Comparison of ENCODE assay signal across 8 cellular contexts in genomic region chr6:75747985-75748742, GRCh38. TPM values are rescaled to one million over a fixed set of nuclear protein-coding genes. Genes with fewer than 3 reads are reported as not detected.
DNase-seq lines count a peak whose midpoint lies in the region; ATAC-seq and TF ChIP-seq lines count a peak whose summit lies in the region.

No MANE protein-coding gene starts in this region.

- H3K9me2 ChIP-seq in DOHH2 (replicated peaks; ENCODE audit: control insufficient read depth, low read length) = no peaks in the 10 kb centered on the region

- peaks cover 2% of the 10 kb centered on the region for H3K36me3 Mint-ChIP-seq in activated naive CD8-positive, alpha-beta T cell treated with anti-CD3 and anti-CD28 coated beads, Interleukin-2, amount 50 U/mL, for 24 hours (ENCODE audit: low read depth)

- peak overlapping the region; percentile 86 for H3K27ac ChIP-seq in DOHH2 (ENCODE audit: low read depth, low read length)
- peak overlapping the region; percentile 84 for H3K27ac ChIP-seq in suprapubic skin

- peaks cover 4% of the 10 kb centered on the region; the same call in 1 of the 2 replicates for H3K79me2 ChIP-seq in DOHH2 (ENCODE audit: control insufficient read depth, low read length)

- H3K36me3 ChIP-seq in DOHH2 (ENCODE audit: control insufficient read depth, low read length) (no peaks in the 10 kb centered on the region), suprapubic skin (no peaks in the 10 kb centered on the region)

- DNase-seq in activated naive CD8-positive, alpha-beta T cell treated with anti-CD3 and anti-CD28 coated beads, Interleukin-2, amount 50 U/mL, for 24 hours = no peak
- DNase-seq in inferior parietal cortex (ENCODE audit: extremely low spot score) (peak; percentile 20), suprapubic skin (ENCODE audit: low spot score in 2 of 2) (no peak), kidney glomerular epithelial cell (lab: John Stamatoyannopoulos, UW) (no peak)
- DNase-seq in activated CD4-positive, CD25-positive, alpha-beta regulatory T cell treated with anti-CD3 and anti-CD28 coated beads, Interleukin-2, amount 50 U/mL, for 72 hours = no peak

- H3K4me1 Mint-ChIP-seq in activated naive CD8-positive, alpha-beta T cell treated with anti-CD3 and anti-CD28 coated beads, Interleukin-2, amount 50 U/mL, for 24 hours = peaks cover 11% of the 10 kb centered on the region

- no peak for TF ChIP-seq CTCF in DOHH2 (IDR thresholded peaks at IDR 0.05; ENCODE audit: low read depth, low read length, poor library complexity, severe bottlenecking)
- no peak for TF ChIP-seq CTCF in suprapubic skin (IDR thresholded peaks at IDR 0.05)

- 10% methylated on average over 17 of the region's 17 CpGs for WGBS in suprapubic skin

- H3K4me3 ChIP-seq in DOHH2 (ENCODE audit: low read length) (peak overlapping the region; percentile 91), suprapubic skin (peak overlapping the region; percentile 89)

- H3K27ac Mint-ChIP-seq in activated naive CD8-positive, alpha-beta T cell treated with anti-CD3 and anti-CD28 coated beads, Interleukin-2, amount 50 U/mL, for 24 hours = no peak overlapping the region

- peak overlapping the region; percentile 80 for H3K4me3 Mint-ChIP-seq in activated naive CD8-positive, alpha-beta T cell treated with anti-CD3 and anti-CD28 coated beads, Interleukin-2, amount 50 U/mL, for 24 hours

- peaks cover 17% of the 10 kb centered on the region for H3F3A ChIP-seq in DOHH2 (ENCODE audit: control insufficient read depth, insufficient read depth)

- H4K20me1 ChIP-seq in DOHH2 (ENCODE audit: control insufficient read depth, insufficient read depth, low read depth, low read length) = no peaks in the 10 kb centered on the region

- H3K9me3 ChIP-seq in DOHH2 (ENCODE audit: control insufficient read depth, insufficient read depth, low read length) = no peaks in the 10 kb centered on the region
- no peaks in the 10 kb centered on the region for H3K9me3 ChIP-seq in suprapubic skin

- no peaks in the 10 kb centered on the region for H3K9me3 Mint-ChIP-seq in activated naive CD8-positive, alpha-beta T cell treated with anti-CD3 and anti-CD28 coated beads, Interleukin-2, amount 50 U/mL, for 24 hours

- H3K27me3 ChIP-seq in DOHH2 (ENCODE audit: control insufficient read depth, low read length) (peaks cover 8% of the 10 kb centered on the region), suprapubic skin (no peaks in the 10 kb centered on the region)

- ATAC-seq in HG03457 (IDR thresholded peaks at IDR 0.05; ENCODE audit: unreplicated experiment) (peak; percentile 6), HG03521 (IDR thresholded peaks at IDR 0.05; ENCODE audit: unreplicated experiment) (no peak)
- no peak for ATAC-seq in activated naive CD8-positive, alpha-beta T cell treated with anti-CD3 and anti-CD28 coated beads, Interleukin-2, amount 50 U/mL, for 24 hours

- H3K4me1 ChIP-seq in DOHH2 (ENCODE audit: control insufficient read depth, low read length) = peaks cover 53% of the 10 kb centered on the region
- peaks cover 27% of the 10 kb centered on the region for H3K4me1 ChIP-seq in suprapubic skin

- no peak for TF ChIP-seq EP300 in suprapubic skin (IDR thresholded peaks at IDR 0.05)

- TF ChIP-seq POLR2A in suprapubic skin (IDR thresholded peaks at IDR 0.05) = no peak

- peaks cover 55% of the 10 kb centered on the region for H3K27me3 Mint-ChIP-seq in activated naive CD8-positive, alpha-beta T cell treated with anti-CD3 and anti-CD28 coated beads, Interleukin-2, amount 50 U/mL, for 24 hours

- peak overlapping the region; percentile 71 for H3K4me2 ChIP-seq in DOHH2 (ENCODE audit: low read length)

RNA-seq across cellular contexts. Expression of gene MYO6, which starts 0.9 kb away (rescaled TPM):
- 10 to 100 TPM; 27.8 to 42.6 (median 30.6) TPM for total RNA-seq in suprapubic skin
